In genomic region chr2:144424559-144425240, GRCh38 we compare ENCODE assay signal across 16 cellular contexts.
DNase-seq lines count a peak whose midpoint lies in the region; ATAC-seq, FAIRE-seq and TF ChIP-seq lines count a peak whose summit lies in the region.
"Had no signal": no experiment of that assay in that cellular context is flagged by ENCODE, and none has a peak within 500 bp of the region (broad histone marks: within the 10 kb centered on the region; RNA-seq: fewer than 3 reads in every experiment).

No MANE protein-coding gene starts in this region.

- H3K4me1 ChIP-seq in right atrium auricular region = peaks cover 0 to 32% of the 10 kb centered on the region in 2 donors
- peaks cover 51 to 53% of the 10 kb centered on the region in 2 experiments for H3K4me1 ChIP-seq in neutrophil (ENCODE audit: control insufficient read depth in 1 of 2, insufficient read depth in 1 of 2, low read depth in 1 of 2, low read length in 1 of 2)
- H3K4me1 ChIP-seq in upper lobe of left lung = peaks cover 25 to 40% (median 35%) of the 10 kb centered on the region in 4 donors
- H3K4me1 ChIP-seq in ovary (ENCODE audit: insufficient read depth) = peaks cover 3% of the 10 kb centered on the region
- H3K4me1 ChIP-seq: BE2C had no signal

- WGBS in upper lobe of left lung, 2 donors = 88 to 94% methylated on average over 4 of the region's 4 CpGs
- 95 to 98% (median 97%) methylated on average over 4 of the region's 4 CpGs for WGBS in ovary, 3 donors

- TF ChIP-seq POLR2A in upper lobe of left lung (IDR thresholded peaks at IDR 0.05) = no peak
- no peak for TF ChIP-seq POLR2A in ovary (IDR thresholded peaks at IDR 0.05)

- no peak for FAIRE-seq in bronchial epithelial cell (lab: Jason Lieb, UNC)
- FAIRE-seq: islet of Langerhans had no signal

- ATAC-seq in left cardiac atrium (no peak), upper lobe of left lung (ENCODE audit: low FRiP score in 2 of 2) (no peak), GM21723 (IDR thresholded peaks at IDR 0.05; ENCODE audit: unreplicated experiment) (no peak)
- ATAC-seq: gastrocnemius medialis had no signal

- H3K4me3 ChIP-seq in right atrium auricular region = no peak overlapping the region
- H3K4me3 ChIP-seq in bronchial epithelial cell (ENCODE audit: low read depth, low read length) = no peak overlapping the region
- peak overlapping the region in 1 of 2 experiments; percentile 4 for H3K4me3 ChIP-seq in neutrophil (ENCODE audit: low read depth in 1 of 2, low read length in 1 of 2)
- no peak overlapping the region for H3K4me3 ChIP-seq in upper lobe of left lung
- no peak overlapping the region for H3K4me3 ChIP-seq in ovary
- no peak overlapping the region for H3K4me3 ChIP-seq in foreskin fibroblast (ENCODE audit: low read depth in 1 of 2, low read length in 2 of 2)
- H3K4me3 ChIP-seq: gastrocnemius medialis had no signal

- H3K9me3 ChIP-seq in right atrium auricular region (no peaks in the 10 kb centered on the region), neutrophil (no peaks in the 10 kb centered on the region), upper lobe of left lung (no peaks in the 10 kb centered on the region), ovary (no peaks in the 10 kb centered on the region)
- H3K9me3 ChIP-seq: BE2C, gastrocnemius medialis had no signal

- intact Hi-C loops in left cardiac atrium (cut with DNase I) = no loop called here
- intact Hi-C loops in ovary (cut with DNase I) = loop anchor here in 1 of 4 donors (10.0 kb wide), 1 partner anchor 90 kb away; no protein-coding TSS in a partner anchor

- DNase-seq in right atrium auricular region (ENCODE audit: low spot score) = no peak
- DNase-seq in left cardiac atrium = no peak
- DNase-seq in bronchial epithelial cell (ENCODE audit: low read depth) = peak; percentile 7
- no peak for DNase-seq in upper lobe of left lung
- DNase-seq in ovary = no peak
- no peak for DNase-seq in foreskin fibroblast
- DNase-seq: BE2C; DMS53; effector CD4-positive, alpha-beta T cell; gastrocnemius medialis; naive B cell; NCI-H1436; NCI-H524 treated with DMSO at 0.1 percent for 48 hours had no signal

- peak overlapping the region; percentile 35 to 63 for H3K27ac ChIP-seq in right atrium auricular region
- H3K27ac ChIP-seq in neutrophil = peak overlapping the region; percentile 78
- peak overlapping the region in 3 of 4 donors; percentile 42 to 69 (median 46) for H3K27ac ChIP-seq in upper lobe of left lung
- no peak overlapping the region for H3K27ac ChIP-seq in ovary

- peaks cover 29% of the 10 kb centered on the region for H3K36me3 ChIP-seq in right atrium auricular region
- no peaks in the 10 kb centered on the region for H3K36me3 ChIP-seq in bronchial epithelial cell (ENCODE audit: control insufficient read depth, insufficient read depth, low read length)
- no peaks in the 10 kb centered on the region for H3K36me3 ChIP-seq in neutrophil
- peaks cover 0 to 2% (median 0%) of the 10 kb centered on the region in 4 donors for H3K36me3 ChIP-seq in upper lobe of left lung
- no peaks in the 10 kb centered on the region for H3K36me3 ChIP-seq in ovary

- H3K27me3 ChIP-seq in right atrium auricular region (no peaks in the 10 kb centered on the region), bronchial epithelial cell (ENCODE audit: control insufficient read depth, insufficient read depth, low read length) (no peaks in the 10 kb centered on the region), neutrophil (no peaks in the 10 kb centered on the region), upper lobe of left lung (no peaks in the 10 kb centered on the region), ovary (no peaks in the 10 kb centered on the region)
- H3K27me3 ChIP-seq: BE2C, gastrocnemius medialis had no signal

- TF ChIP-seq CTCF in right atrium auricular region (IDR thresholded peaks at IDR 0.05) (no peak), bronchial epithelial cell (IDR thresholded peaks at IDR 0.05; ENCODE audit: insufficient read depth, low read length, severe bottlenecking) (no peak), neutrophil (IDR thresholded peaks at IDR 0.05) (no peak), upper lobe of left lung (IDR thresholded peaks at IDR 0.05) (no peak), ovary (IDR thresholded peaks at IDR 0.05) (no peak), foreskin fibroblast (IDR thresholded peaks at IDR 0.05; ENCODE audit: low read depth, low read length) (no peak)

- no peak for TF ChIP-seq EP300 in upper lobe of left lung (IDR thresholded peaks at IDR 0.05)
- no peak for TF ChIP-seq EP300 in ovary (IDR thresholded peaks at IDR 0.05)

Comparison
In these comparisons a context has a peak if more than half of its experiments do, and no peak if none do; other contexts are left out.
1. H3K27ac ChIP-seq: peak in right atrium auricular region (2 of 2), neutrophil (single experiment) and upper lobe of left lung (3 of 4); none in ovary (0 of 2).